ENCODE assay signal across 16 cellular contexts in genomic region chr2:10260130-10260529, GRCh38. TPM values are rescaled to one million over a fixed set of nuclear protein-coding genes. Genes with fewer than 3 reads are reported as not detected.
DNase-seq lines count a peak whose midpoint lies in the region; ATAC-seq and TF ChIP-seq lines count a peak whose summit lies in the region.
"Had no signal": no experiment of that assay in that cellular context is flagged by ENCODE, and none has a peak within 500 bp of the region (broad histone marks: within the 10 kb centered on the region; RNA-seq: fewer than 3 reads in every experiment).

No MANE protein-coding gene starts in this region.

- no peak overlapping the region for H3K27ac Mint-ChIP-seq in osteocyte (ENCODE audit: unreplicated experiment)
- H3K27ac Mint-ChIP-seq: T-helper 1 cell treated with Interleukin-12 subunit alpha and Interleukin-12 subunit beta and Interleukin-4 antibody, amounts not matched to agents 30 μg/mL and 1 μg/mL, for 36 hours had no signal

- H3K27me3 ChIP-seq in GM23248 (replicated peaks; ENCODE audit: insufficient read depth) = no peaks in the 10 kb centered on the region

- in situ Hi-C loops in GM23248 (cut with MboI) = no loop called here

- H3K9me3 ChIP-seq in GM23248 (ENCODE audit: low read depth) = no peaks in the 10 kb centered on the region

- no peak overlapping the region for H3K4me2 ChIP-seq in GM23248 (ENCODE audit: unreplicated experiment)
- H3K4me2 ChIP-seq: KMS-11 had no signal

- no peaks in the 10 kb centered on the region for H3K9me2 ChIP-seq in GM23248 (ENCODE audit: insufficient read depth)

- H3K4me3 Mint-ChIP-seq in osteocyte (ENCODE audit: unreplicated experiment) = no peak overlapping the region
- H3K4me3 Mint-ChIP-seq: T-helper 1 cell treated with Interleukin-12 subunit alpha and Interleukin-12 subunit beta and Interleukin-4 antibody, amounts not matched to agents 30 μg/mL and 1 μg/mL, for 36 hours had no signal

- WGBS in GM23248 (ENCODE audit: low coverage in 1 of 2, low lambda C conversion rate in 2 of 2, missing lambda C conversion rate in 2 of 2), 2 experiments = 61 to 71% methylated on average over 12 of the region's 12 CpGs

- peak; percentile 95 for DNase-seq in A172 (ENCODE audit: low spot score)
- DNase-seq in GM23248 = peak; percentile 52
- DNase-seq in RKO (ENCODE audit: low spot score) = peak; percentile 39
- DNase-seq in left lobe of liver (ENCODE audit: low spot score) = peak; percentile 80
- no peak for DNase-seq in osteocyte (ENCODE audit: extremely low spot score, unreplicated experiment)
- DNase-seq in stimulated activated CD4-positive, alpha-beta T cell treated with anti-CD3 and anti-CD28 coated beads, Interleukin-4, amount 100 ng/mL, for 1 hour = no peak
- no peak for DNase-seq in hypothalamus (lab: John Stamatoyannopoulos, UW)
- DNase-seq: activated gamma-delta T cell; anterior cingulate cortex; NCI-H1694 treated with DMSO at 0.1 percent for 48 hours; NCI-H774; stimulated activated CD4-positive, alpha-beta T cell treated with anti-CD3 and anti-CD28 coated beads, Interleukin-15, amount 100 ng/mL, for 24 hours had no signal

- ATAC-seq in left lobe of liver (peak; percentile 97), HG03457 (IDR thresholded peaks at IDR 0.05; ENCODE audit: unreplicated experiment) (no peak)
- ATAC-seq: esophagus mucosa had no signal

- H3K4me1 Mint-ChIP-seq in osteocyte (ENCODE audit: unreplicated experiment) = peaks cover 2% of the 10 kb centered on the region

- no peaks in the 10 kb centered on the region for H3F3A ChIP-seq in GM23248 (ENCODE audit: insufficient read depth)

- no peaks in the 10 kb centered on the region for H3K36me3 ChIP-seq in GM23248 (ENCODE audit: low read depth)

- H4K20me1 ChIP-seq in GM23248 (ENCODE audit: insufficient read depth) = no peaks in the 10 kb centered on the region

- no peaks in the 10 kb centered on the region for H3K36me3 Mint-ChIP-seq in osteocyte (ENCODE audit: unreplicated experiment)

- TF ChIP-seq CTCF in osteocyte (IDR thresholded peaks at IDR 0.05) = no peak

- no peaks in the 10 kb centered on the region for H3K4me1 ChIP-seq in GM23248 (ENCODE audit: insufficient read depth)

- no peak overlapping the region for H3K9ac ChIP-seq in GM23248
- H3K9ac ChIP-seq: KMS-11 had no signal

- no peak overlapping the region for H2AFZ ChIP-seq in GM23248

- H3K4me3 ChIP-seq in GM23248 = no peak overlapping the region

- peaks cover 9% of the 10 kb centered on the region for H3K27me3 Mint-ChIP-seq in osteocyte (ENCODE audit: unreplicated experiment)

- H3K79me2 ChIP-seq in GM23248 (ENCODE audit: insufficient read depth) = no peaks in the 10 kb centered on the region

- no peak overlapping the region for H3K27ac ChIP-seq in GM23248
- H3K27ac ChIP-seq: KMS-11 had no signal

- H3K9me3 Mint-ChIP-seq in osteocyte (ENCODE audit: unreplicated experiment) = no peaks in the 10 kb centered on the region
- H3K9me3 Mint-ChIP-seq: T-helper 1 cell treated with Interleukin-12 subunit alpha and Interleukin-12 subunit beta and Interleukin-4 antibody, amounts not matched to agents 30 μg/mL and 1 μg/mL, for 36 hours had no signal

RNA-seq across cellular contexts. Expression of gene HPCAL1, which starts 42.6 kb away (rescaled TPM):
- total RNA-seq in A172 (2014; rRNA removed; shearing (Covaris generic)) = 101 and 102 TPM in 2 replicates
- total RNA-seq in GM23248 (2014; rRNA removed; shearing (Covaris generic)) = 36.5 and 65.4 TPM in 2 replicates
- polyA plus RNA-seq in GM23248 (2016; fragmentation: Nextera tagmentation; extraction: Ambion mirVana) = 58.9 and 59.6 TPM in 2 replicates
- total RNA-seq in left lobe of liver (27.5 TPM), osteocyte (56.8 and 57.8 TPM in 2 replicates)

Comparison
In these comparisons a context has a peak if more than half of its experiments do, and no peak if none do; other contexts are left out.
1. DNase-seq: peak in A172 (single experiment), GM23248 (single experiment), RKO (single experiment) and left lobe of liver (single experiment); none in osteocyte (single experiment), stimulated activated CD4-positive, alpha-beta T cell treated with anti-CD3 and anti-CD28 coated beads, Interleukin-4, amount 100 ng/mL, for 1 hour (single experiment) and hypothalamus (0 of 51).